In the genomic region with DNA sequence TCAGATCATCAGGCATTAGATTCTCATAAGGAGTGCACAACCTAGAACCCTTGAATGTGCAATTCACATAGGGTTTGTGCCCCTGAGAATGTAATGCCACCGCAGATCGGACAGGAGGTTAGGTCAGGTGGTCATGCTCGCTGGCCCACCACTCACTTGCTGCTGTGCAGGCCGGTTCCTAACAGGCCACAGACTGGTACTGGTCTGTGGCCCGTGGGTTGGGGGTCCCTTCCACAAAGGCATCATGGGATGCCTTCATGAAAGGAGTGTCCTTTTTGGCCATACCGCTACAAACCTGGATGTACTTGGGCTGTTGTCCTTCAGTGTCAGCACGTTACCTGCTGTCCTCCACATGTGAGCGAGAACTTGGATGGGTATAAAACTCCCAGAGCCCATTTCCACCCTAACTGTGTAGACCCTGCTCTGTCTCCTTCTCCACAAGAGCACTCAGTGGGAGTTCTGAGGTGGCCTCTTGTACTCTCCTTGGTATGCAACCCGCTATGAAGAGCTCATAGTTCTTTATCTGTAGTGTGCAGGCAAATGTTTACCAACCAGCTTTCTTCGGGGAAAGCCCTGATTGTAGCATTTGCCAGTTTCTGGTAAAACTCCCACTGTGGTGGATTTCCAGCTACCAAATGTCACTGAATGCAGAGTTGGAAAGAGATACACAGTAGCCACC, we compare ENCODE assay signal across 25 cellular contexts. TPM values are rescaled to one million over a fixed set of nuclear protein-coding genes. Genes with fewer than 3 reads are reported as not detected.
"Had no signal": no experiment of that assay in that cellular context is flagged by ENCODE, and none has a peak within 500 bp of the region (broad histone marks: within the 10 kb centered on the region; RNA-seq: fewer than 3 reads in every experiment).

No MANE protein-coding gene starts in this region.

- H3K36me3 ChIP-seq: left ventricle myocardium inferior, neutrophil, pancreas, SJCRH30, thoracic aorta had no signal

- FAIRE-seq: pancreas, TTC549 had no signal

- H3K4me3 ChIP-seq: left ventricle myocardium inferior, pancreas, psoas muscle, SJCRH30, skin epidermis, thoracic aorta had no signal

- H3K27ac Mint-ChIP-seq: activated CD8-positive, alpha-beta T cell treated with anti-CD3 and anti-CD28 coated beads for 36 hours; activated naive CD8-positive, alpha-beta T cell treated with anti-CD3 and anti-CD28 coated beads, Interleukin-2, amount 50 U/mL, for 24 hours; activated T-cell treated with anti-CD3 and anti-CD28 coated beads, Interleukin-2, amount 50 U/mL, for 72 hours; dendritic cell treated with granulocyte-macrophage colony-stimulating factor and Interleukin-4, amounts not matched to agents 40 ng/mL and 50 ng/mL, for 4 days; nephron; stimulated activated memory B cell treated with anti-CD40 and anti-IgM and Interleukin-4, amounts not matched to agents 10 μg/mL and 1 μg/mL and 100 μg/mL, for 72 hours; T-cell; T-helper 2 cell treated with Interferon-gamma antibody and Interleukin-4, amounts not matched to agents 5 μg/mL and 100 μg/mL, for 36 hours; WTC11 had no signal

- H3K4me1 ChIP-seq: foreskin keratinocyte, left ventricle myocardium inferior, pancreas, psoas muscle, SJCRH30 had no signal

- H3K9me3 ChIP-seq: pancreas had no signal

- H3K27me3 ChIP-seq: pancreas, SJCRH30 had no signal

- ATAC-seq: activated CD8-positive, alpha-beta T cell treated with anti-CD3 and anti-CD28 coated beads for 36 hours; activated naive CD8-positive, alpha-beta T cell treated with anti-CD3 and anti-CD28 coated beads, Interleukin-2, amount 50 U/mL, for 24 hours; activated T-cell treated with anti-CD3 and anti-CD28 coated beads, Interleukin-2, amount 50 U/mL, for 72 hours; foreskin keratinocyte; pancreas; psoas muscle; right cardiac atrium; stimulated activated memory B cell treated with anti-CD40 and anti-IgM and Interleukin-4, amounts not matched to agents 10 μg/mL and 1 μg/mL and 100 μg/mL, for 72 hours; T-cell; WTC11 had no signal

- DNase-seq: activated CD4-positive, alpha-beta T cell treated with anti-CD3 and anti-CD28 coated beads for 4 hours; activated CD8-positive, alpha-beta T cell treated with anti-CD3 and anti-CD28 coated beads for 36 hours; activated gamma-delta T cell; activated naive CD4-positive, alpha-beta T cell treated with anti-CD3 and anti-CD28 coated beads, Interleukin-2, amount 50 U/mL, for 16 hours; activated naive CD8-positive, alpha-beta T cell treated with anti-CD3 and anti-CD28 coated beads, Interleukin-2, amount 50 U/mL, for 24 hours; activated T-cell treated with anti-CD3 and anti-CD28 coated beads, Interleukin-2, amount 50 U/mL, for 72 hours; effector CD4-positive, alpha-beta T cell; foreskin keratinocyte; kidney glomerular epithelial cell; left ventricle myocardium inferior; psoas muscle; right cardiac atrium; SJCRH30; stimulated activated CD4-positive, alpha-beta T cell treated with anti-CD3 and anti-CD28 coated beads, Interleukin-15, amount 100 ng/mL, for 24 hours; T-cell had no signal

- H3K27ac ChIP-seq: foreskin keratinocyte, left ventricle myocardium inferior, neutrophil, pancreas, psoas muscle, SJCRH30, skin epidermis, thoracic aorta had no signal

- H3K36me3 Mint-ChIP-seq: stimulated activated memory B cell treated with anti-CD40 and anti-IgM and Interleukin-4, amounts not matched to agents 10 μg/mL and 1 μg/mL and 100 μg/mL, for 72 hours had no signal

- H3K4me1 Mint-ChIP-seq: nephron; stimulated activated memory B cell treated with anti-CD40 and anti-IgM and Interleukin-4, amounts not matched to agents 10 μg/mL and 1 μg/mL and 100 μg/mL, for 72 hours; WTC11 had no signal

- H3K4me3 Mint-ChIP-seq: activated CD8-positive, alpha-beta T cell treated with anti-CD3 and anti-CD28 coated beads for 36 hours; activated naive CD8-positive, alpha-beta T cell treated with anti-CD3 and anti-CD28 coated beads, Interleukin-2, amount 50 U/mL, for 24 hours; activated T-cell treated with anti-CD3 and anti-CD28 coated beads, Interleukin-2, amount 50 U/mL, for 72 hours; dendritic cell treated with granulocyte-macrophage colony-stimulating factor and Interleukin-4, amounts not matched to agents 40 ng/mL and 50 ng/mL, for 4 days; nephron; stimulated activated memory B cell treated with anti-CD40 and anti-IgM and Interleukin-4, amounts not matched to agents 10 μg/mL and 1 μg/mL and 100 μg/mL, for 72 hours; T-cell; T-helper 2 cell treated with Interferon-gamma antibody and Interleukin-4, amounts not matched to agents 5 μg/mL and 100 μg/mL, for 36 hours; WTC11 had no signal

RNA-seq across cellular contexts. Expression of gene PCBP3, which starts 59.6 kb away (rescaled TPM):
- total RNA-seq: SJCRH30 had no signal
